ENCODE assay signal across 14 cellular contexts in genomic region chr10:63262674-63263073, GRCh38.
DNase-seq lines count a peak whose midpoint lies in the region; ATAC-seq, FAIRE-seq and TF ChIP-seq lines count a peak whose summit lies in the region.
"Had no signal": no experiment of that assay in that cellular context is flagged by ENCODE, and none has a peak within 500 bp of the region (broad histone marks: within the 10 kb centered on the region; RNA-seq: fewer than 3 reads in every experiment).

No MANE protein-coding gene starts in this region.

- H3K9me3 ChIP-seq in Karpas-422 (ENCODE audit: low read length) = no peaks in the 10 kb centered on the region
- H3K9me3 ChIP-seq: ovary had no signal

- H3K9ac ChIP-seq in Karpas-422 (ENCODE audit: low read length) (peak overlapping the region; percentile 64), rectal smooth muscle tissue (ENCODE audit: low read length) (no peak overlapping the region)

- H4K20me1 ChIP-seq in Karpas-422 (ENCODE audit: insufficient read depth, low read depth, low read length) = no peaks in the 10 kb centered on the region

- DNase-seq in D721Med (ENCODE audit: insufficient read length, low spot score) = no peak
- peak; percentile 74 for DNase-seq in Karpas-422
- no peak for DNase-seq in iPS-NIHi11 (ENCODE audit: low spot score)
- no peak for DNase-seq in midbrain (lab: John Stamatoyannopoulos, UW)
- DNase-seq: EL, hippocampal formation, NCI-H526, ovary, WERI-Rb-1 had no signal

- TF ChIP-seq CTCF in D721Med (IDR thresholded peaks at IDR 0.05; ENCODE audit: insufficient read depth, missing control alignments) = no peak

- H3K4me1 ChIP-seq in Karpas-422 (ENCODE audit: low read length) (peaks cover 87% of the 10 kb centered on the region), rectal smooth muscle tissue (ENCODE audit: control insufficient read depth, insufficient read depth, low read length) (peaks cover 15% of the 10 kb centered on the region)

- no peak for ATAC-seq in GM18870 (IDR thresholded peaks at IDR 0.05; ENCODE audit: unreplicated experiment)
- ATAC-seq in GM21786 (IDR thresholded peaks at IDR 0.05; ENCODE audit: unreplicated experiment) = no peak

- no peaks in the 10 kb centered on the region for H3K27me3 ChIP-seq in Karpas-422 (ENCODE audit: low read length)
- no peaks in the 10 kb centered on the region for H3K27me3 ChIP-seq in rectal smooth muscle tissue (ENCODE audit: control insufficient read depth, insufficient read depth, low read length)
- H3K27me3 ChIP-seq: ovary had no signal

- H3K36me3 ChIP-seq in Karpas-422 (ENCODE audit: insufficient read depth, low read length) = peaks cover 16% of the 10 kb centered on the region
- no peaks in the 10 kb centered on the region for H3K36me3 ChIP-seq in rectal smooth muscle tissue (ENCODE audit: control insufficient read depth, insufficient read depth, low read length)
- H3K36me3 ChIP-seq: ovary had no signal

- peak overlapping the region; percentile 85 for H3K4me2 ChIP-seq in Karpas-422 (ENCODE audit: low read depth, low read length, poor library complexity, severe bottlenecking)

- peak; percentile 32 for FAIRE-seq in D721Med (lab: Jason Lieb, UNC)
- FAIRE-seq: bronchial epithelial cell had no signal

- H3K9me2 ChIP-seq in Karpas-422 (replicated peaks; ENCODE audit: insufficient read depth, low read length) = no peaks in the 10 kb centered on the region

- H3K4me3 ChIP-seq in Karpas-422 (ENCODE audit: low read length) (peak overlapping the region; percentile 47), rectal smooth muscle tissue (ENCODE audit: low read length) (no peak overlapping the region)
- H3K4me3 ChIP-seq: ovary had no signal

- H3K79me2 ChIP-seq in Karpas-422 (ENCODE audit: low read length) = peaks cover 92% of the 10 kb centered on the region

- no peak overlapping the region for H2AFZ ChIP-seq in Karpas-422 (ENCODE audit: low read length)

- H3K27ac ChIP-seq in Karpas-422 (ENCODE audit: low read length) = peak overlapping the region; percentile 99
- H3K27ac ChIP-seq in cingulate gyrus (ENCODE audit: low read depth, low read length) = peak overlapping the region; percentile 23
- H3K27ac ChIP-seq in rectal smooth muscle tissue (ENCODE audit: low read depth, low read length) = peak overlapping the region; percentile 24
- H3K27ac ChIP-seq: WERI-Rb-1 had no signal

Comparison
In these comparisons a context has a peak if more than half of its experiments do, and no peak if none do; other contexts are left out.
1. H3K27ac ChIP-seq: peak in every context shown above with its lines; median percentile 99 in Karpas-422; 24 in rectal smooth muscle tissue; 23 in cingulate gyrus.